Comparison of ENCODE assay signal across 8 cellular contexts in genomic region chr9:35645736-35646582, GRCh38. TPM values are rescaled to one million over a fixed set of nuclear protein-coding genes. Genes with fewer than 3 reads are reported as not detected.
DNase-seq lines count a peak whose midpoint lies in the region; ATAC-seq and TF ChIP-seq lines count a peak whose summit lies in the region.

No MANE protein-coding gene starts in this region.

- POLR2A ChIA-PET in CD4-positive, alpha-beta memory T cell (lab: Charles Lee; ENCODE audit: partially characterized antibody): interaction anchor here (0.9 to 10.7 kb wide), 16 partner anchors 10 to 549 kb away, joined by 3 to 420 read pairs (median 13); partner anchors contain the start of genes ARHGEF39, CCDC107, CD72 and CREB3

- peak overlapping the region; percentile 97 for H3K4me2 ChIP-seq in smooth muscle cell

- in situ Hi-C loops in astrocyte of the cerebellum (cut with HindIII; ENCODE audit: low sequenced_read_pairs): no loop called here

- H3K27me3 ChIP-seq in CD4-positive, alpha-beta memory T cell (ENCODE audit: insufficient read depth, low read length): no peaks in the 10 kb centered on the region
- H3K27me3 ChIP-seq in MG63: no peaks in the 10 kb centered on the region
- no peaks in the 10 kb centered on the region for H3K27me3 ChIP-seq in smooth muscle cell (ENCODE audit: low read depth)

- H3K4me3 Mint-ChIP-seq in CD4-positive, alpha-beta memory T cell: peak overlapping the region; percentile 93 to 98 (median 94)

- no peaks in the 10 kb centered on the region for H3K27me3 Mint-ChIP-seq in CD4-positive, alpha-beta memory T cell

- H3K9me3 Mint-ChIP-seq in CD4-positive, alpha-beta memory T cell: no peaks in the 10 kb centered on the region

- H4K20me1 ChIP-seq in smooth muscle cell (ENCODE audit: low read depth): no peaks in the 10 kb centered on the region

- H3K4me3 ChIP-seq in CD4-positive, alpha-beta memory T cell (ENCODE audit: low read length in 2 of 2): peak overlapping the region; percentile 78 to 96
- H3K4me3 ChIP-seq in MG63 (peak overlapping the region; percentile 57), astrocyte of the cerebellum (ENCODE audit: low read depth, low read length) (peak overlapping the region; percentile 61), smooth muscle cell (peak overlapping the region; percentile 88)

- TF ChIP-seq CTCF in GM20000 (IDR thresholded peaks at IDR 0.05; ENCODE audit: extremely low read depth, missing control alignments): no peak
- peak; percentile 25 for TF ChIP-seq CTCF in astrocyte of the cerebellum (IDR thresholded peaks at IDR 0.05; ENCODE audit: low read depth, low read length, missing control alignments)
- TF ChIP-seq CTCF in smooth muscle cell (IDR thresholded peaks at IDR 0.05; ENCODE audit: borderline replicate concordance, insufficient read depth, poor library complexity, severe bottlenecking): peak; percentile 33

- ATAC-seq in GM18505 (IDR thresholded peaks at IDR 0.05; ENCODE audit: unreplicated experiment): no peak

- no peaks in the 10 kb centered on the region for H3K36me3 ChIP-seq in CD4-positive, alpha-beta memory T cell (ENCODE audit: insufficient read depth, low read length)
- peaks cover 6% of the 10 kb centered on the region for H3K36me3 ChIP-seq in MG63
- no peaks in the 10 kb centered on the region for H3K36me3 ChIP-seq in smooth muscle cell (ENCODE audit: low read depth)

- no peaks in the 10 kb centered on the region for H3K79me2 ChIP-seq in smooth muscle cell (ENCODE audit: low read depth)

- intact Hi-C loops in CD4-positive, alpha-beta memory T cell (cut with micrococcal nuclease): loop anchor here (1.0 to 5.0 kb wide), 8 partner anchors 11 to 529 kb away; partner anchors contain the start of genes ATOSB, CREB3, GBA2 and RGP1

- no peaks in the 10 kb centered on the region for H3K9me3 ChIP-seq in CD4-positive, alpha-beta memory T cell (ENCODE audit: control insufficient read depth in 1 of 2, low read length in 2 of 2)
- H3K9me3 ChIP-seq in MG63 (peaks cover 3% of the 10 kb centered on the region; the same call in 1 of the 2 replicates), smooth muscle cell (replicated peaks; ENCODE audit: low read depth) (no peaks in the 10 kb centered on the region)

- peak overlapping the region; percentile 89 to 99 (median 97) for H3K27ac Mint-ChIP-seq in CD4-positive, alpha-beta memory T cell

- H3K4me1 Mint-ChIP-seq in CD4-positive, alpha-beta memory T cell: peaks cover 23 to 83% (median 42%) of the 10 kb centered on the region in 4 donors

- 11% methylated on average over 25 of the region's 25 CpGs for WGBS in smooth muscle cell (ENCODE audit: low lambda C conversion rate)

- DNase-seq in CD4-positive, alpha-beta memory T cell: peak in 1 of 5 donors; percentile 42
- DNase-seq in GM20000 (ENCODE audit: low spot score) (peak; percentile 47), MG63 (no peak), astrocyte of the cerebellum (ENCODE audit: low read depth) (no peak), iPS-NIHi11 (ENCODE audit: low spot score) (peak; percentile 81), smooth muscle cell (lab: John Stamatoyannopoulos, UW; ENCODE audit: unreplicated experiment) (peak; percentile 52), superior temporal gyrus (ENCODE audit: extremely low spot score) (no peak)

- TF ChIP-seq POLR2A in GM18505 (IDR thresholded peaks at IDR 0.05; ENCODE audit: borderline replicate concordance, extremely low read depth, insufficient read depth, insufficient read length): no peak

- peaks cover 12 to 27% of the 10 kb centered on the region in 2 donors for H3K36me3 Mint-ChIP-seq in CD4-positive, alpha-beta memory T cell

- peaks cover 49% of the 10 kb centered on the region for H3K4me1 ChIP-seq in CD4-positive, alpha-beta memory T cell (ENCODE audit: insufficient read depth, low read length)
- peaks cover 4% of the 10 kb centered on the region for H3K4me1 ChIP-seq in smooth muscle cell (ENCODE audit: low read depth)

- peak overlapping the region; percentile 88 for H3K27ac ChIP-seq in CD4-positive, alpha-beta memory T cell (ENCODE audit: low read depth, low read length)
- H3K27ac ChIP-seq in smooth muscle cell (ENCODE audit: low read depth): peak overlapping the region; percentile 81

- CTCF ChIA-PET in CD4-positive, alpha-beta memory T cell (lab: Charles Lee; ENCODE audit: partially characterized antibody): interaction anchor here (1.0 to 19.4 kb wide), 19 partner anchors 8 to 529 kb away, joined by 3 to 260 read pairs (median 7); partner anchors contain the start of genes ARHGEF39, CA9, CCDC107 and CREB3

- no peaks in the 10 kb centered on the region for H3F3A ChIP-seq in smooth muscle cell (ENCODE audit: low read depth)

- H2AFZ ChIP-seq in smooth muscle cell (ENCODE audit: low read depth): peak overlapping the region; percentile 100

- H3K9ac ChIP-seq in smooth muscle cell (ENCODE audit: low read depth): peak overlapping the region; percentile 84

RNA-seq across cellular contexts. Expression of gene SIT1, which starts 4.8 kb away (rescaled TPM):
- total RNA-seq in CD4-positive, alpha-beta memory T cell: 10 to 100 TPM; 68.7 to 70.2 TPM
- polyA plus RNA-seq in CD4-positive, alpha-beta memory T cell: 100 to 1,000 TPM; 163 to 231 TPM
- total RNA-seq in MG63 (2014; rRNA removed; shearing (Covaris generic); ENCODE audit: low replicate concordance): 1.4 and 4.0 TPM in 2 replicates
- total RNA-seq in smooth muscle cell: not detected in 2 replicates
- not detected in 2 replicates for polyA plus RNA-seq in smooth muscle cell

RNA-seq across cellular contexts. Expression of gene RMRP, which starts 11.9 kb away (rescaled TPM):
- over 10,000 TPM; 18,678 to 21,585 TPM for total RNA-seq in CD4-positive, alpha-beta memory T cell
- polyA plus RNA-seq in CD4-positive, alpha-beta memory T cell: 10 to 100 TPM in 1 of 2 donors, not detected in 1; 54.3 TPM
- total RNA-seq in MG63 (2014; rRNA removed; shearing (Covaris generic); ENCODE audit: low replicate concordance): 8,012 and 15,182 TPM in 2 replicates
- total RNA-seq in smooth muscle cell: 10,156 and 21,067 TPM in 2 replicates
- not detected in 2 replicates for polyA plus RNA-seq in smooth muscle cell

RNA-seq across cellular contexts. Expression of gene CCDC107, which starts 12.1 kb away (rescaled TPM):
- 10 to 100 TPM; 28.4 to 30.4 TPM for total RNA-seq in CD4-positive, alpha-beta memory T cell
- 10 to 100 TPM; 90.5 to 92.5 TPM for polyA plus RNA-seq in CD4-positive, alpha-beta memory T cell
- 72.4 and 84.4 TPM in 2 replicates for total RNA-seq in MG63 (2014; rRNA removed; shearing (Covaris generic); ENCODE audit: low replicate concordance)
- total RNA-seq in smooth muscle cell: 9.8 and 19.6 TPM in 2 replicates
- 35.5 and 37.1 TPM in 2 replicates for polyA plus RNA-seq in smooth muscle cell

RNA-seq across cellular contexts. Expression of gene ARHGEF39, which starts 19.0 kb away (rescaled TPM):
- total RNA-seq in CD4-positive, alpha-beta memory T cell: not detected
- polyA plus RNA-seq in CD4-positive, alpha-beta memory T cell: 1 to 10 TPM; 1.0 to 1.1 TPM
- 15.5 and 35.6 TPM in 2 replicates for total RNA-seq in MG63 (2014; rRNA removed; shearing (Covaris generic); ENCODE audit: low replicate concordance)
- total RNA-seq in smooth muscle cell: 0.49 and 2.1 TPM in 2 replicates
- 1.9 and 2.9 TPM in 2 replicates for polyA plus RNA-seq in smooth muscle cell

RNA-seq across cellular contexts. Expression of gene CD72, which starts 27.7 kb away (rescaled TPM):
- total RNA-seq in CD4-positive, alpha-beta memory T cell: 1 to 10 TPM; 4.4 to 6.5 TPM
- polyA plus RNA-seq in CD4-positive, alpha-beta memory T cell: 1 to 10 TPM; 1.4 to 1.8 TPM
- total RNA-seq in MG63 (2014; rRNA removed; shearing (Covaris generic); ENCODE audit: low replicate concordance): 0.47 and 0.86 TPM in 2 replicates
- 0.45 and 3.0 TPM in 2 replicates for total RNA-seq in smooth muscle cell
- polyA plus RNA-seq in smooth muscle cell: 2.9 and 3.9 TPM in 2 replicates

Comparison
In these comparisons a context has a peak if more than half of its experiments do, and no peak if none do; other contexts are left out.
1. DNase-seq: peak in GM20000 (single experiment), iPS-NIHi11 (single experiment) and smooth muscle cell (single experiment); none in MG63 (single experiment), astrocyte of the cerebellum (single experiment) and superior temporal gyrus (single experiment).
2. RNA of gene SIT1, which starts 4.8 kb away (total RNA-seq): 68.7 to 70.2 TPM in CD4-positive, alpha-beta memory T cell; 1.4 to 4.0 TPM in MG63 and not detected in smooth muscle cell; every median in the first group is over 10 times any median in the second.
3. Peak in every context shown above with its lines, with median percentiles within 50 percentile points of each other: H3K4me3 ChIP-seq.